29 cellular contexts compared by ENCODE assay signal in genomic region chr1:226610671-226611070, GRCh38.
"Had no signal": no experiment of that assay in that cellular context is flagged by ENCODE, and none has a peak within 500 bp of the region (broad histone marks: within the 10 kb centered on the region; RNA-seq: fewer than 3 reads in every experiment).

No MANE protein-coding gene starts in this region.

- H3K27me3 ChIP-seq: right lobe of liver, stomach, thyroid gland, upper lobe of left lung, vagina had no signal

- H3K4me1 Mint-ChIP-seq: activated CD4-positive, alpha-beta memory T cell treated with anti-CD3 and anti-CD28 coated beads, Interleukin-2, amount 10 ng/mL, durations not matched to agents 7 days and 5 days; activated CD4-positive, alpha-beta T cell treated with anti-CD3 and anti-CD28 coated beads, Interleukin-2, amount 10 ng/mL, durations not matched to agents 7 days and 5 days; activated naive CD4-positive, alpha-beta T cell treated with anti-CD3 and anti-CD28 coated beads, Interleukin-2, amount 50 U/mL, for 24 hours; activated naive CD8-positive, alpha-beta T cell treated with anti-CD3 and anti-CD28 coated beads, Interleukin-2, amount 50 U/mL, for 24 hours had no signal

- H3K27ac ChIP-seq: right lobe of liver, stomach, thyroid gland, upper lobe of left lung, vagina had no signal

- H3K4me3 ChIP-seq: right lobe of liver, stomach, thyroid gland, upper lobe of left lung, vagina had no signal

- H3K36me3 ChIP-seq: right lobe of liver, stomach, thyroid gland, upper lobe of left lung, vagina had no signal

- H3K36me3 Mint-ChIP-seq: activated naive CD4-positive, alpha-beta T cell treated with anti-CD3 and anti-CD28 coated beads, Interleukin-2, amount 50 U/mL, for 24 hours; stimulated activated memory B cell treated with anti-CD40 and anti-IgM and Interleukin-4, amounts not matched to agents 10 μg/mL and 1 μg/mL and 100 μg/mL, for 72 hours; WTC11 had no signal

- H3K9me3 Mint-ChIP-seq: activated CD4-positive, alpha-beta memory T cell treated with anti-CD3 and anti-CD28 coated beads, Interleukin-2, amount 10 ng/mL, durations not matched to agents 7 days and 5 days; activated CD4-positive, alpha-beta T cell treated with anti-CD3 and anti-CD28 coated beads, Interleukin-2, amount 10 ng/mL, durations not matched to agents 7 days and 5 days; activated naive CD4-positive, alpha-beta T cell treated with anti-CD3 and anti-CD28 coated beads, Interleukin-2, amount 50 U/mL, for 24 hours; activated naive CD8-positive, alpha-beta T cell treated with anti-CD3 and anti-CD28 coated beads, Interleukin-2, amount 50 U/mL, for 24 hours; activated T-cell treated with anti-CD3 and anti-CD28 coated beads, Interleukin-2, amount 50 U/mL, for 24 hours; central memory CD8-positive, alpha-beta T cell; stimulated activated memory B cell treated with anti-CD40 and anti-IgM and Interleukin-4, amounts not matched to agents 10 μg/mL and 1 μg/mL and 100 μg/mL, for 72 hours had no signal

- H3K4me3 Mint-ChIP-seq: activated CD4-positive, alpha-beta memory T cell treated with anti-CD3 and anti-CD28 coated beads, Interleukin-2, amount 10 ng/mL, durations not matched to agents 7 days and 5 days; activated CD4-positive, alpha-beta T cell treated with anti-CD3 and anti-CD28 coated beads, Interleukin-2, amount 10 ng/mL, durations not matched to agents 7 days and 5 days; activated naive CD4-positive, alpha-beta T cell treated with anti-CD3 and anti-CD28 coated beads, Interleukin-2, amount 50 U/mL, for 24 hours; activated naive CD8-positive, alpha-beta T cell treated with anti-CD3 and anti-CD28 coated beads, Interleukin-2, amount 50 U/mL, for 24 hours; activated T-cell treated with anti-CD3 and anti-CD28 coated beads, Interleukin-2, amount 50 U/mL, for 24 hours; central memory CD8-positive, alpha-beta T cell; stimulated activated memory B cell treated with anti-CD40 and anti-IgM and Interleukin-4, amounts not matched to agents 10 μg/mL and 1 μg/mL and 100 μg/mL, for 72 hours; WTC11 had no signal

- FAIRE-seq: colon, frontal cortex, keratinocyte, small intestine had no signal

- H3K9me3 ChIP-seq: right lobe of liver, stomach, thyroid gland, upper lobe of left lung, vagina had no signal

- H3K4me1 ChIP-seq: right lobe of liver, thyroid gland, upper lobe of left lung had no signal

- ATAC-seq: activated naive CD8-positive, alpha-beta T cell treated with anti-CD3 and anti-CD28 coated beads, Interleukin-2, amount 50 U/mL, for 24 hours; left cardiac atrium; right lobe of liver; stimulated activated memory B cell treated with anti-CD40 and anti-IgM and Interleukin-4, amounts not matched to agents 10 μg/mL and 1 μg/mL and 100 μg/mL, for 72 hours had no signal

- H3K27me3 Mint-ChIP-seq: activated naive CD8-positive, alpha-beta T cell treated with anti-CD3 and anti-CD28 coated beads, Interleukin-2, amount 50 U/mL, for 24 hours; activated T-cell treated with anti-CD3 and anti-CD28 coated beads, Interleukin-2, amount 50 U/mL, for 24 hours had no signal

- H3K27ac Mint-ChIP-seq: activated CD4-positive, alpha-beta memory T cell treated with anti-CD3 and anti-CD28 coated beads, Interleukin-2, amount 10 ng/mL, durations not matched to agents 7 days and 5 days; activated CD4-positive, alpha-beta T cell treated with anti-CD3 and anti-CD28 coated beads, Interleukin-2, amount 10 ng/mL, durations not matched to agents 7 days and 5 days; activated naive CD4-positive, alpha-beta T cell treated with anti-CD3 and anti-CD28 coated beads, Interleukin-2, amount 50 U/mL, for 24 hours; activated naive CD8-positive, alpha-beta T cell treated with anti-CD3 and anti-CD28 coated beads, Interleukin-2, amount 50 U/mL, for 24 hours; activated T-cell treated with anti-CD3 and anti-CD28 coated beads, Interleukin-2, amount 50 U/mL, for 24 hours; stimulated activated memory B cell treated with anti-CD40 and anti-IgM and Interleukin-4, amounts not matched to agents 10 μg/mL and 1 μg/mL and 100 μg/mL, for 72 hours; WTC11 had no signal

- DNase-seq: activated CD4-positive, alpha-beta memory T cell treated with anti-CD3 and anti-CD28 coated beads, Interleukin-2, amount 10 ng/mL, durations not matched to agents 7 days and 5 days; activated CD4-positive, alpha-beta T cell treated with anti-CD3 and anti-CD28 coated beads for 1 hour; activated CD4-positive, alpha-beta T cell treated with anti-CD3 and anti-CD28 coated beads, Interleukin-2, amount 10 ng/mL, durations not matched to agents 7 days and 5 days; activated CD8-positive, alpha-beta memory T cell treated with anti-CD3 and anti-CD28 coated beads, Interleukin-2, amount 50 U/mL, for 48 hours; activated naive CD8-positive, alpha-beta T cell treated with anti-CD3 and anti-CD28 coated beads, Interleukin-2, amount 50 U/mL, for 24 hours; activated T-cell treated with anti-CD3 and anti-CD28 coated beads, Interleukin-2, amount 50 U/mL, for 24 hours; amygdala; effector CD8-positive, alpha-beta T cell; hippocampal formation; left cardiac atrium; mammary epithelial cell; occipital lobe; right lobe of liver; small intestine; stimulated activated CD4-positive, alpha-beta T cell treated with anti-CD3 and anti-CD28 coated beads, Interleukin-1b, Interleukin-23, amount 100 ng/mL, for 48 hours; stimulated activated CD4-positive, alpha-beta T cell treated with anti-CD3 and anti-CD28 coated beads, Interleukin-4, amount 100 ng/mL, for 4 hours; stimulated activated CD8-positive, alpha-beta memory T cell treated with anti-CD3 and anti-CD28 coated beads, Interleukin-4, amount 100 ng/mL, for 48 hours; stomach; T-helper 2 cell; thyroid gland; upper lobe of left lung had no signal
